In the genomic region with DNA sequence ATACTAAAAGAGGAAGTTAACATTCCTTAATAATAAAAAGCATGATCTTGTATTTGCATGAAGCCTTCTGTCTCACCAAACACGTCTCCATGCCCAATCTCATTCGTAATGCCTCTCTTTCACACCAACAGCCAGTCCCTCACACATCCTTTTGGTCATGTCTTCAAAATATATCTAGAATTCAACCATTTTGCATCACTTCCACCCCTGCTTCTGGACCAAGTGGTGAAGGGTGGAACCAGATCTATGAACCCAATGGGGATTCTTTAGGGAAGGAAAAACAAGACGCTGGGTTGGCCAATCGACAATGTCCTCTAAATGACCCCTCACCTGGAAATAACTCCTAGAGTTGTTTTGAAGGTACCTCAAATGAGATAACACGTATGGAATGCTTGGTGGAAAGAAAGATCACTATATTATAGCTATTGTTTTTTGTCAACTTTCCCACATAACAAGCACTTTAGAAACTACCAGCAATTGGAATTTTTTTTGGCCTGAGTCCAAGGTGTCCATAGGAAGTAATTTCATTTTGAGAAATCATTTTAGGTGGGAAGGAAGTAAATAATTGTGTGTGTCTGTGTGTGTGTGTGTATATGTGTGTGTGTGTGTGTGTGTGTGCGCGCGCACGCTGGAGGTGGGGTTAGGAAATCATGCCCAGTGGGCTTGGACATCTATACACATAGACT, we compare ENCODE assay signal across 24 cellular contexts. TPM values are rescaled to one million over a fixed set of nuclear protein-coding genes. Genes with fewer than 3 reads are reported as not detected.
DNase-seq lines count a peak whose midpoint lies in the region; ATAC-seq, FAIRE-seq and TF ChIP-seq lines count a peak whose summit lies in the region.
"Had no signal": no experiment of that assay in that cellular context is flagged by ENCODE, and none has a peak within 500 bp of the region (broad histone marks: within the 10 kb centered on the region; RNA-seq: fewer than 3 reads in every experiment).

KCNA10 (minus strand) TSS at position 51 of the 686 bp plus-strand sequence. CDS start 388 bp downstream, outside the sequence.

- ATAC-seq in K562 (no peak), GM21576 (IDR thresholded peaks at IDR 0.05; ENCODE audit: unreplicated experiment) (no peak), GM19455 (IDR thresholded peaks at IDR 0.05; ENCODE audit: unreplicated experiment) (no peak), heart left ventricle (no peak)
- ATAC-seq: A549; CD8-positive, alpha-beta T cell; GM12878 had no signal

- TF ChIP-seq CTCF in K562 (IDR thresholded peaks at IDR 0.05 in 2 of 3, conservative IDR thresholded peaks at IDR 0.05 in 1 of 3; ENCODE audit: insufficient read depth in 2 of 3, low read depth in 1 of 3, low read length in 3 of 3) (no peak), endothelial cell (IDR thresholded peaks at IDR 0.05; ENCODE audit: unreplicated experiment) (no peak), Caco-2 (IDR thresholded peaks at IDR 0.05; ENCODE audit: insufficient read depth in 1 of 2, low read depth in 1 of 2, low read length in 1 of 2, severe bottlenecking in 1 of 2, unreplicated experiment in 1 of 2) (no peak), heart left ventricle (IDR thresholded peaks at IDR 0.05) (no peak)

- H3K4me3 Mint-ChIP-seq in endothelial cell (ENCODE audit: unreplicated experiment) = peak within 1 kb of the TSS; percentile 52
- no peak within 1 kb of the TSS for H3K4me3 Mint-ChIP-seq in Caco-2 (ENCODE audit: unreplicated experiment)
- H3K4me3 Mint-ChIP-seq: CD4-positive, CD25-positive, alpha-beta regulatory T cell; CD8-positive, alpha-beta T cell had no signal

- peaks cover 3% of the 10 kb centered on the region for H4K20me1 ChIP-seq in K562 (replicated peaks; ENCODE audit: control insufficient read depth, insufficient read depth, low read length)

- H3K4me2 ChIP-seq in K562 (ENCODE audit: insufficient read depth, low read length) = no peak within 1 kb of the TSS
- H3K4me2 ChIP-seq: A549 had no signal

- no peak within 1 kb of the TSS for H2AFZ ChIP-seq in K562 (ENCODE audit: low read depth, low read length)

- 19% methylated on average over 9 of the region's 9 CpGs for WGBS in K562 (ENCODE audit: insufficient coverage, low coverage, missing lambda C conversion rate)
- WGBS in heart left ventricle, 4 donors = 50 to 66% (median 57%) methylated on average over 9 of the region's 9 CpGs

- H3K9me1 ChIP-seq in K562 (ENCODE audit: control insufficient read depth, insufficient read depth, low read length) = no peaks in the 10 kb centered on the region

- H3K4me1 Mint-ChIP-seq in endothelial cell (ENCODE audit: unreplicated experiment) (no peaks in the 10 kb centered on the region), Caco-2 (ENCODE audit: low read depth, unreplicated experiment) (no peaks in the 10 kb centered on the region)

- intact Hi-C loops in K562 (cut with micrococcal nuclease) = no loop called here
- intact Hi-C loops in Caco-2 (cut with micrococcal nuclease; ENCODE audit: unreplicated experiment) = no loop called here
- intact Hi-C loops in heart left ventricle (cut with DNase I) = no loop called here

- no peak for FAIRE-seq in K562 (lab: Jason Lieb, UNC)
- FAIRE-seq: A549, D721Med, GM12878, GM19239 had no signal

- H3K9ac ChIP-seq in K562 (ENCODE audit: insufficient read depth in 1 of 2, low read depth in 2 of 2, low read length in 2 of 2) = no peak within 1 kb of the TSS

- no peak for TF ChIP-seq POLR2A in K562 (conservative IDR thresholded peaks at IDR 0.05)
- TF ChIP-seq POLR2A in heart left ventricle (IDR thresholded peaks at IDR 0.05) = no peak

- H3K36me3 ChIP-seq in K562 (ENCODE audit: control insufficient read depth, insufficient read depth, low read length) (no peaks in the 10 kb centered on the region), Caco-2 (ENCODE audit: control insufficient read depth, insufficient read depth, low read length) (no peaks in the 10 kb centered on the region), heart left ventricle (no peaks in the 10 kb centered on the region)

- H3K27me3 ChIP-seq in K562 (ENCODE audit: control insufficient read depth in 2 of 2, insufficient read depth in 2 of 2, low read length in 2 of 2) = peaks cover 2 to 33% of the 10 kb centered on the region in 2 experiments; a peak in 4 of 5 replicates
- no peaks in the 10 kb centered on the region for H3K27me3 ChIP-seq in Caco-2 (replicated peaks; ENCODE audit: control insufficient read depth, insufficient read depth, low read length)
- H3K27me3 ChIP-seq in heart left ventricle = peaks cover 0 to 33% (median 11%) of the 10 kb centered on the region in 9 donors

- POLR2A ChIA-PET in K562 (lab: Yijun Ruan, JAX) = interaction anchor here (1.2 kb wide), 1 partner anchor 17 kb away, joined by 5 read pairs; no protein-coding TSS in a partner anchor
- POLR2A ChIA-PET in Caco-2 (lab: Charles Lee) = no interaction called here

- no peak for TF ChIP-seq EP300 in K562 (IDR thresholded peaks at IDR 0.05; ENCODE audit: low read length)

- H3K36me3 Mint-ChIP-seq in endothelial cell (ENCODE audit: low read depth, unreplicated experiment) (no peaks in the 10 kb centered on the region), Caco-2 (ENCODE audit: insufficient read depth, unreplicated experiment) (no peaks in the 10 kb centered on the region)
- H3K36me3 Mint-ChIP-seq: CD4-positive, CD25-positive, alpha-beta regulatory T cell; CD8-positive, alpha-beta T cell had no signal

- H3K4me1 ChIP-seq in K562 (replicated peaks in 1 of 2; ENCODE audit: control insufficient read depth in 2 of 2, insufficient read depth in 2 of 2, low read length in 2 of 2) = no peaks in the 10 kb centered on the region
- no peaks in the 10 kb centered on the region for H3K4me1 ChIP-seq in Caco-2
- no peaks in the 10 kb centered on the region for H3K4me1 ChIP-seq in heart left ventricle

- no peaks in the 10 kb centered on the region for H3K9me3 Mint-ChIP-seq in endothelial cell (ENCODE audit: unreplicated experiment)
- H3K9me3 Mint-ChIP-seq in Caco-2 (ENCODE audit: unreplicated experiment) = peaks cover 14% of the 10 kb centered on the region
- H3K9me3 Mint-ChIP-seq: CD8-positive, alpha-beta T cell had no signal

- in situ Hi-C loops in K562 (cut with MboI) = loop anchor here (10.0 kb wide), 1 partner anchor 476 kb away; no protein-coding TSS in a partner anchor

- no peaks in the 10 kb centered on the region for H3K79me2 ChIP-seq in K562 (ENCODE audit: control insufficient read depth, insufficient read depth, low read length)

- CTCF ChIA-PET in K562 (lab: Yijun Ruan, JAX; ENCODE audit: low intra/inter-chr PET ratio) (interaction anchor here (0.9 kb wide), 1 partner anchor 98 kb away, joined by 3 read pairs; no protein-coding TSS in a partner anchor), Caco-2 (lab: Charles Lee) (no interaction called here)

- no peak within 1 kb of the TSS for H3K27ac ChIP-seq in K562 (ENCODE audit: extremely low read depth, low read depth, low read length)
- H3K27ac ChIP-seq in heart left ventricle = no peak within 1 kb of the TSS
- H3K27ac ChIP-seq: A549 had no signal

- BruUV-seq in K562 (replicated peaks; lab: Mats Ljungman, UMichigan) = no TSS peak
- BruUV-seq in Caco-2 (replicated peaks; lab: Mats Ljungman, UMichigan) = no TSS peak

- peaks cover 8% of the 10 kb centered on the region for H3K27me3 Mint-ChIP-seq in endothelial cell (ENCODE audit: unreplicated experiment)
- peaks cover 15% of the 10 kb centered on the region for H3K27me3 Mint-ChIP-seq in Caco-2 (ENCODE audit: insufficient read depth, unreplicated experiment)

- DNase-seq in K562 (ENCODE audit: extremely low read depth in 1 of 4, low spot score in 3 of 4) = no peak
- DNase-seq in dermis blood vessel endothelial cell = peak; percentile 58
- DNase-seq in endothelial cell (ENCODE audit: low spot score) = no peak
- DNase-seq in Caco-2 = no peak
- no peak for DNase-seq in heart left ventricle
- DNase-seq: 8988T; ACHN; C1 segment of cervical spinal cord; CD4-positive, CD25-positive, alpha-beta regulatory T cell; CD8-positive, alpha-beta T cell; DMS 273 treated with DMSO at 0.1 percent for 48 hours; DMS79; EL; GDM1; GOT3; H7; HCEC 1CT had no signal

- H3K27ac Mint-ChIP-seq in endothelial cell (ENCODE audit: unreplicated experiment) = no peak within 1 kb of the TSS
- no peak within 1 kb of the TSS for H3K27ac Mint-ChIP-seq in Caco-2 (ENCODE audit: unreplicated experiment)
- H3K27ac Mint-ChIP-seq: CD4-positive, CD25-positive, alpha-beta regulatory T cell; CD8-positive, alpha-beta T cell had no signal

- no peaks in the 10 kb centered on the region for H3K9me3 ChIP-seq in K562 (replicated peaks; ENCODE audit: control insufficient read depth, insufficient read depth, low read depth, low read length)
- no peaks in the 10 kb centered on the region for H3K9me3 ChIP-seq in Caco-2
- H3K9me3 ChIP-seq in heart left ventricle = peaks cover 0 to 2% (median 0%) of the 10 kb centered on the region in 12 donors

- no peak for TF ChIP-seq RAD21 in K562 (CRISPR knock-in tag; conservative IDR thresholded peaks at IDR 0.05 in 1 of 2, IDR thresholded peaks at IDR 0.05 in 1 of 2)

- H3K4me3 ChIP-seq in K562 = no peak within 1 kb of the TSS
- H3K4me3 ChIP-seq in Caco-2 (ENCODE audit: low read depth, low read length) = no peak within 1 kb of the TSS
- H3K4me3 ChIP-seq in heart left ventricle = no peak within 1 kb of the TSS
- H3K4me3 ChIP-seq: A549, GM12878 had no signal

TF ChIP-seq in K562, 482 proteins besides CTCF, POLR2A, EP300 and RAD21 (continues in another document):
- TF ChIP-seq NFIC (IDR thresholded peaks at IDR 0.05) = peak; percentile 36; the same call in 1 of the 2 replicates
- TF ChIP-seq ZNF165 (CRISPR knock-in tag; IDR thresholded peaks at IDR 0.05; ENCODE audit: borderline replicate concordance) = no peak

RNA-seq across cellular contexts. Expression of gene KCNA10, which starts in this region (rescaled TPM):
- total RNA-seq in K562 (2011; cell fraction: chromatin; rRNA removed; ENCODE audit: low replicate concordance) = not detected in 2 replicates
- total RNA-seq in K562 (2011; cell fraction: nucleolus; rRNA removed) = not detected in 2 replicates
- total RNA-seq in K562 (2011; cell fraction: nucleoplasm; rRNA removed) = not detected in 2 replicates
- not detected in 2 replicates for total RNA-seq in K562 (2014; rRNA removed)
- total RNA-seq in K562 (2014; rRNA removed; fragmentation: Illumina TruSeq; extraction: Trizol) = not detected in 2 replicates
- total RNA-seq in K562 (2015; rRNA removed; fragmentation: Illumina TruSeq; extraction: Trizol) = not detected in 2 replicates
- total RNA-seq in K562 (2021) = not detected in 2 replicates
- not detected in 2 replicates for polyA plus RNA-seq in K562 (2011; rRNA removed)
- polyA plus RNA-seq in K562 (2011; cell fraction: cytosol; rRNA removed) = not detected in 2 replicates
- polyA plus RNA-seq in K562 (2011; cell fraction: nucleus; rRNA removed) = not detected in 2 replicates
- not detected in 2 replicates for polyA plus RNA-seq in K562 (2012)
- not detected in 2 replicates for polyA plus RNA-seq in K562 (2014; fragmentation: Illumina TruSeq; extraction: Trizol)
- polyA plus RNA-seq in K562 (2014; fragmentation: Nextera tagmentation; extraction: Ambion mirVana) = not detected
- polyA plus RNA-seq in K562 (2014; rRNA removed) = not detected in 2 replicates
- not detected in 2 replicates for polyA minus RNA-seq in K562 (2011; rRNA and poly(A)+ RNA removed)
- polyA minus RNA-seq in K562 (2011; cell fraction: cytosol; rRNA and poly(A)+ RNA removed) = not detected in 2 replicates
- polyA minus RNA-seq in K562 (2011; cell fraction: nucleus; rRNA and poly(A)+ RNA removed) = not detected in 2 replicates
- total RNA-seq in dermis blood vessel endothelial cell = not detected in 2 replicates
- not detected for total RNA-seq in endothelial cell (ENCODE audit: unreplicated experiment)
- total RNA-seq in Caco-2 (2022) = not detected in 2 replicates
- not detected for total RNA-seq in heart left ventricle
- not detected for polyA plus RNA-seq in heart left ventricle
- total RNA-seq: CD4-positive, CD25-positive, alpha-beta regulatory T cell; CD8-positive, alpha-beta T cell; GM12878; H7 had no signal
- polyA plus RNA-seq: A549; BJ; CD4-positive, CD25-positive, alpha-beta regulatory T cell; GM12878 had no signal

Comparison
In these comparisons a context has a peak if more than half of its experiments do, and no peak if none do; other contexts are left out.
1. Peak in DNase-seq in dermis blood vessel endothelial cell; RNA of the gene not detected or under 1 TPM.